In the genomic region with DNA sequence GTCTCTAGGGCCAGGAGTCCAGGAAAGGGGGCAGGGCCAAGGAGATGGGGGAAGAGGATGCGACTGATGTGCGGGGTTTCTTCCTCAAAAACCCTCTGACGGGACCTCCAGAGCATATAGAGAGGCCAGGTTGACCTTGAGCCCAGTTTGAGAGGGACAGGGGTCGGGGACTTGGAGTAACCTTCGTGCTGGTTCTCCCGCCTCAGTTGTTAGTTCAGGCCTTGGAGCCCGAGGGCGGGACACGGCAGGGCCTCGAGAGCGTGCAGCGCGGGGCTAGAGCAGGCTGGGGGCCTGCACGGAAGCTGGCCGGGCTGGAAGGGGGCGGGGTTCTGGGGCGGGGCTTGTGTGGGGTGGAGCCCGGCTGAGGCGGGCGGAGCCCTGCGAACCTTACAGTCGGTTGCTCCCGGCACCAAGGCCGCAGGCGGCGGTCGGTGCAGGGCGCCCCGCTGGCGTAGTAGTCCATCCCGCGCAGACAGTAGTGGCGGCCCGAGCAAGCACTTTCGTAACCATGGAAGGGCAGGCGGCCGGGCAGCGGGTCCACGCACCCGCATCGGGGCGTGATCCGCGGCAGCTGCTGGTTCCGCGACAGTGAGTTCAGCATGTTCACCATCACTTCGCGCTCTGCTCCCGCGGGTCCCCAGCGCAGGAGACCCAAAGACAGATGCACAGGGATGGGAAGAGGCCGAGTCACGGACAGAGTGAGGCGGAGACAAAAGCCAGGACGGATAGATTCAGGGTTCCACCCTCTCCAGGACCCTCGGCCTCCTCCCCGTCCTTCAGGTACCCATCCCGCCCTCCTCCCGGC, we compare ENCODE assay signal across 8 cellular contexts. TPM values are rescaled to one million over a fixed set of nuclear protein-coding genes. Genes with fewer than 3 reads are reported as not detected.
DNase-seq lines count a peak whose midpoint lies in the region; ATAC-seq, FAIRE-seq and TF ChIP-seq lines count a peak whose summit lies in the region.

No MANE protein-coding gene starts in this region.

- POLR2A ChIA-PET in CD4-positive, alpha-beta memory T cell (lab: Charles Lee; ENCODE audit: partially characterized antibody), result interaction anchor here (0.7 to 1.7 kb wide), 5 partner anchors 10 to 202 kb away, joined by 3 to 5 read pairs (median 3); a partner anchor contains a TSS

- no peaks in the 10 kb centered on the region for H3K36me3 ChIP-seq in CD4-positive, alpha-beta memory T cell (ENCODE audit: insufficient read depth, low read length)
- H3K36me3 ChIP-seq in GM23248 (ENCODE audit: low read depth), result no peaks in the 10 kb centered on the region
- H3K36me3 ChIP-seq in kidney (ENCODE audit: control insufficient read depth in 1 of 2, insufficient read depth in 2 of 2, low read length in 2 of 2), result no peaks in the 10 kb centered on the region

- no peak for TF ChIP-seq CTCF in kidney (IDR thresholded peaks at IDR 0.05; ENCODE audit: borderline replicate concordance, extremely low read depth, insufficient read depth)

- peak overlapping the region; percentile 77 to 94 (median 88) for H3K4me3 Mint-ChIP-seq in CD4-positive, alpha-beta memory T cell

- peak; percentile 74 to 80 (median 75) for DNase-seq in CD4-positive, alpha-beta memory T cell
- DNase-seq in GM23248, result peak; percentile 83
- DNase-seq in NCI-H2196 treated with DMSO at 0.1 percent for 48 hours (lab: John Stamatoyannopoulos, UW; ENCODE audit: unreplicated experiment), result peak; percentile 23
- peak; percentile 61 to 69 for DNase-seq in activated CD4-positive, alpha-beta T cell treated with anti-CD3 and anti-CD28 coated beads for 24 hours (ENCODE audit: low read depth in 2 of 2)
- peak; percentile 63 for DNase-seq in cerebellar cortex (ENCODE audit: low spot score)
- DNase-seq in kidney, result peak; percentile 92
- DNase-seq in stimulated activated CD4-positive, alpha-beta T cell treated with anti-CD3 and anti-CD28 coated beads, Interleukin-12 subunit alpha, Interleukin-12 subunit beta, amount 100 ng/mL, for 4 hours, result peak; percentile 81

- peak overlapping the region; percentile 57 to 93 (median 76) for H3K27ac Mint-ChIP-seq in CD4-positive, alpha-beta memory T cell

- H3K27ac ChIP-seq in CD4-positive, alpha-beta memory T cell (ENCODE audit: low read depth, low read length), result peak overlapping the region; percentile 48
- H3K27ac ChIP-seq in GM23248 (no peak overlapping the region), kidney (ENCODE audit: low read depth in 2 of 2, low read length in 2 of 2) (peak overlapping the region; percentile 8 to 54)

- no peaks in the 10 kb centered on the region for H3K9me3 Mint-ChIP-seq in CD4-positive, alpha-beta memory T cell

- intact Hi-C loops in CD4-positive, alpha-beta memory T cell (cut with micrococcal nuclease), result no loop called here
- intact Hi-C loops in kidney (cut with DNase I), result no loop called here

- no peaks in the 10 kb centered on the region for H3K27me3 Mint-ChIP-seq in CD4-positive, alpha-beta memory T cell

- no peak for ATAC-seq in GM18520 (IDR thresholded peaks at IDR 0.05; ENCODE audit: unreplicated experiment)

- H3K9me2 ChIP-seq in GM23248 (ENCODE audit: insufficient read depth), result no peaks in the 10 kb centered on the region

- peak overlapping the region; percentile 82 for H3K4me2 ChIP-seq in GM23248 (ENCODE audit: unreplicated experiment)

- in situ Hi-C loops in GM23248 (cut with MboI), result no loop called here

- H3K27me3 ChIP-seq in CD4-positive, alpha-beta memory T cell (ENCODE audit: insufficient read depth, low read length), result no peaks in the 10 kb centered on the region
- H3K27me3 ChIP-seq in GM23248 (replicated peaks; ENCODE audit: insufficient read depth), result no peaks in the 10 kb centered on the region

- H3K9ac ChIP-seq in GM23248 (peak overlapping the region; percentile 66), kidney (ENCODE audit: low read length in 2 of 2) (peak overlapping the region in 1 of 2 donors; percentile 80)

- peak overlapping the region; percentile 19 to 64 for H3K4me3 ChIP-seq in CD4-positive, alpha-beta memory T cell (ENCODE audit: low read length in 2 of 2)
- H3K4me3 ChIP-seq in GM23248 (peak overlapping the region; percentile 71), kidney (ENCODE audit: low read length in 2 of 2) (peak overlapping the region; percentile 32 to 74)

- 0 out of 2 replicates have a peak, but pooled peaks cover 2% of the 10 kb centered on the region for H3F3A ChIP-seq in GM23248 (ENCODE audit: insufficient read depth)

- H3K36me3 Mint-ChIP-seq in CD4-positive, alpha-beta memory T cell, result no peaks in the 10 kb centered on the region

- FAIRE-seq in kidney (lab: Jason Lieb, UNC), result no peak

- CTCF ChIA-PET in CD4-positive, alpha-beta memory T cell (lab: Charles Lee; ENCODE audit: partially characterized antibody), result interaction anchor here (1.5 to 8.2 kb wide), 4 partner anchors 8 to 188 kb away, joined by 4 to 88 read pairs (median 30); no protein-coding TSS in a partner anchor

- peaks cover 36% of the 10 kb centered on the region for H3K4me1 ChIP-seq in CD4-positive, alpha-beta memory T cell (ENCODE audit: insufficient read depth, low read length)
- H3K4me1 ChIP-seq in GM23248 (ENCODE audit: insufficient read depth) (no peaks in the 10 kb centered on the region), kidney (ENCODE audit: control insufficient read depth in 1 of 2, insufficient read depth in 1 of 2, low read depth in 1 of 2, low read length in 2 of 2) (peaks cover 6 to 14% of the 10 kb centered on the region in 2 donors)

- peak overlapping the region; percentile 89 for H2AFZ ChIP-seq in GM23248

- 4 to 8% methylated on average over 39 to 47 of the region's 59 CpGs for WGBS in GM23248 (ENCODE audit: low coverage in 1 of 2, low lambda C conversion rate in 2 of 2, missing lambda C conversion rate in 2 of 2), 2 experiments

- no peaks in the 10 kb centered on the region for H4K20me1 ChIP-seq in GM23248 (ENCODE audit: insufficient read depth)

- H3K79me2 ChIP-seq in GM23248 (ENCODE audit: insufficient read depth), result no peaks in the 10 kb centered on the region

- no peaks in the 10 kb centered on the region for H3K9me3 ChIP-seq in CD4-positive, alpha-beta memory T cell (ENCODE audit: control insufficient read depth in 1 of 2, low read length in 2 of 2)
- no peaks in the 10 kb centered on the region for H3K9me3 ChIP-seq in GM23248 (ENCODE audit: low read depth)
- H3K9me3 ChIP-seq in kidney (ENCODE audit: control insufficient read depth in 1 of 2, low read length in 2 of 2), result no peaks in the 10 kb centered on the region

- H3K4me1 Mint-ChIP-seq in CD4-positive, alpha-beta memory T cell, result peaks cover 28 to 48% (median 40%) of the 10 kb centered on the region in 4 donors

RNA-seq across cellular contexts. Expression of a gene that starts 4.0 kb away (rescaled TPM):
- total RNA-seq in CD4-positive, alpha-beta memory T cell, result 1 to 10 TPM; 1.3 to 1.4 TPM
- polyA plus RNA-seq in CD4-positive, alpha-beta memory T cell, result under 1 TPM; 0.09 to 0.55 TPM
- 0.13 and 1.1 TPM in 2 replicates for total RNA-seq in GM23248 (2014; rRNA removed; shearing (Covaris generic))
- polyA plus RNA-seq in GM23248 (2016; fragmentation: Nextera tagmentation; extraction: Ambion mirVana), result 0.72 and 0.73 TPM in 2 replicates
- 8.1 TPM for total RNA-seq in kidney
- polyA plus RNA-seq in kidney (ENCODE audit: insufficient read depth, low read depth, low replicate concordance), result 13.5 TPM

RNA-seq across cellular contexts. Expression of a gene that starts 51.3 kb away (rescaled TPM):
- 10 to 100 TPM; 21.0 TPM for total RNA-seq in CD4-positive, alpha-beta memory T cell
- polyA plus RNA-seq in CD4-positive, alpha-beta memory T cell, result 10 to 100 TPM; 26.2 to 29.3 TPM
- total RNA-seq in GM23248 (2014; rRNA removed; shearing (Covaris generic)), result 7.6 and 12.5 TPM in 2 replicates
- polyA plus RNA-seq in GM23248 (2016; fragmentation: Nextera tagmentation; extraction: Ambion mirVana) (14.3 and 17.6 TPM in 2 replicates), kidney (ENCODE audit: insufficient read depth, low read depth, low replicate concordance) (32.1 TPM)
- total RNA-seq in kidney, result 12.6 TPM

RNA-seq across cellular contexts. Expression of a gene that starts 51.6 kb away (rescaled TPM):
- under 1 TPM; 0.22 to 0.32 TPM for total RNA-seq in CD4-positive, alpha-beta memory T cell
- polyA plus RNA-seq in CD4-positive, alpha-beta memory T cell, result not detected
- total RNA-seq in GM23248 (2014; rRNA removed; shearing (Covaris generic)), result 1.1 and 1.6 TPM in 2 replicates
- 0.95 and 0.99 TPM in 2 replicates for polyA plus RNA-seq in GM23248 (2016; fragmentation: Nextera tagmentation; extraction: Ambion mirVana)
- 2.8 TPM for total RNA-seq in kidney
- 0.58 TPM for polyA plus RNA-seq in kidney (ENCODE audit: insufficient read depth, low read depth, low replicate concordance)

Comparison
In these comparisons a context has a peak if more than half of its experiments do, and no peak if none do; other contexts are left out.
1. DNase-seq: peak in every context shown above with its lines; median percentile 92 in kidney; 83 in GM23248; 81 in stimulated activated CD4-positive, alpha-beta T cell treated with anti-CD3 and anti-CD28 coated beads, Interleukin-12 subunit alpha, Interleukin-12 subunit beta, amount 100 ng/mL, for 4 hours; 75 in CD4-positive, alpha-beta memory T cell; 65 in activated CD4-positive, alpha-beta T cell treated with anti-CD3 and anti-CD28 coated beads for 24 hours; 63 in cerebellar cortex; 23 in NCI-H2196 treated with DMSO at 0.1 percent for 48 hours.